In the genomic region with DNA sequence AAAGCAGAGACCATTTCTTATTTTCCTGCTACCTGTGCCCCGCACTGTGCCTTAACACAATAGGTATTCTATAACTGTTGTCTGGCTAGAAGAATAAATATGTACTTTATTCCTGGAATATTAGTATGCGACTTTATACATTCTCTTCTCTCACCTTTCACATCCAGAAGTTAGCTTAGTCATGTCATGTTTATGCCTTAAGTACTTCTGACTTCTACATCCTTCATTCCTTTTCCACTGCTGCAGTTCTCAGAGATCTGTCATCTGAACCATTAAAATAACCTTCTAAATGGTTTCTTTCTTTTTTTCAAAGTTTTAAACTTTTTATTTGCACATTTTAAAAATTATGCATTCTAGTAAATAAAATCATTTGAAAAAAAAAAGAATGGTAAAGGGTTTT, we compare ENCODE assay signal across 36 cellular contexts. TPM values are rescaled to one million over a fixed set of nuclear protein-coding genes. Genes with fewer than 3 reads are reported as not detected.
"Had no signal": no experiment of that assay in that cellular context is flagged by ENCODE, and none has a peak within 500 bp of the region (broad histone marks: within the 10 kb centered on the region; RNA-seq: fewer than 3 reads in every experiment).

No MANE protein-coding gene starts in this region.

- H3K27me3 Mint-ChIP-seq: dendritic cell treated with granulocyte-macrophage colony-stimulating factor and Interleukin-4, amounts not matched to agents 40 ng/mL and 50 ng/mL, for 4 days; progenitor cell of endocrine pancreas had no signal

- DNase-seq: effector memory CD4-positive, alpha-beta T cell; foreskin melanocyte; glutamatergic neuron; heart right ventricle; hippocampal formation; islet precursor cell; kidney glomerular epithelial cell; left colon; left ventricle myocardium inferior; lower lobe of right lung; stimulated activated CD4-positive, alpha-beta T cell treated with anti-CD3 and anti-CD28 coated beads, Interleukin-2, amount 100 ng/mL, for 24 hours; stimulated activated CD4-positive, alpha-beta T cell treated with anti-CD3 and anti-CD28 coated beads, Interleukin-4, amount 100 ng/mL, for 24 hours; stimulated activated naive CD4-positive, alpha-beta T cell treated with Interleukin-2 at 50 U/mL for 16 hours; stomach; thyroid gland; trophoblast cell had no signal

- H3K4me1 ChIP-seq: esophagus muscularis mucosa, heart right ventricle, left ventricle myocardium inferior, lower lobe of right lung, parathyroid adenoma, right atrium auricular region, stomach, thyroid gland, vagina had no signal

- H3K36me3 Mint-ChIP-seq: natural killer cell treated with Interleukin-12 subunit alpha and Interleukin-12 subunit beta and Interleukin-15 and Interleukin-18, amount 100 ng/mL, for 72 hours; stimulated activated effector memory CD8-positive, alpha-beta T cell treated with anti-CD3 and anti-CD28 coated beads, Interleukin-12 subunit alpha, Interleukin-12 subunit beta, amount 100 ng/mL, for 72 hours had no signal

- H3K27me3 ChIP-seq: esophagus muscularis mucosa, neutrophil, right atrium auricular region, thyroid gland, vagina had no signal

- H3K36me3 ChIP-seq: esophagus muscularis mucosa, left ventricle myocardium inferior, lower lobe of right lung, neutrophil, right atrium auricular region, stomach, thyroid gland, vagina had no signal

- H3K4me1 Mint-ChIP-seq: neural crest cell; stimulated activated effector memory CD8-positive, alpha-beta T cell treated with anti-CD3 and anti-CD28 coated beads, Interleukin-12 subunit alpha, Interleukin-12 subunit beta, amount 100 ng/mL, for 72 hours had no signal

- H3K4me3 Mint-ChIP-seq: dendritic cell treated with granulocyte-macrophage colony-stimulating factor and Interleukin-4, amounts not matched to agents 40 ng/mL and 50 ng/mL, for 4 days; natural killer cell treated with Interleukin-12 subunit alpha and Interleukin-12 subunit beta and Interleukin-15 and Interleukin-18, amount 100 ng/mL, for 72 hours; neural crest cell; stimulated activated effector memory CD8-positive, alpha-beta T cell treated with anti-CD3 and anti-CD28 coated beads, Interleukin-12 subunit alpha, Interleukin-12 subunit beta, amount 100 ng/mL, for 72 hours had no signal

- H3K27ac Mint-ChIP-seq: dendritic cell treated with granulocyte-macrophage colony-stimulating factor and Interleukin-4, amounts not matched to agents 40 ng/mL and 50 ng/mL, for 4 days; natural killer cell treated with Interleukin-12 subunit alpha and Interleukin-12 subunit beta and Interleukin-15 and Interleukin-18, amount 100 ng/mL, for 72 hours; progenitor cell of endocrine pancreas; stimulated activated effector memory CD8-positive, alpha-beta T cell treated with anti-CD3 and anti-CD28 coated beads, Interleukin-12 subunit alpha, Interleukin-12 subunit beta, amount 100 ng/mL, for 72 hours had no signal

- H3K9me3 Mint-ChIP-seq: dendritic cell treated with granulocyte-macrophage colony-stimulating factor and Interleukin-4, amounts not matched to agents 40 ng/mL and 50 ng/mL, for 4 days; natural killer cell treated with Interleukin-12 subunit alpha and Interleukin-12 subunit beta and Interleukin-15 and Interleukin-18, amount 100 ng/mL, for 72 hours; neural crest cell; stimulated activated effector memory CD8-positive, alpha-beta T cell treated with anti-CD3 and anti-CD28 coated beads, Interleukin-12 subunit alpha, Interleukin-12 subunit beta, amount 100 ng/mL, for 72 hours had no signal

- H3K9me3 ChIP-seq: esophagus muscularis mucosa, heart right ventricle, left ventricle myocardium inferior, lower lobe of right lung, neutrophil, right atrium auricular region, stomach, thyroid gland, vagina had no signal

- H3K27ac ChIP-seq: esophagus muscularis mucosa, heart right ventricle, left ventricle myocardium inferior, lower lobe of right lung, neutrophil, parathyroid adenoma, right atrium auricular region, stomach, thyroid gland, vagina had no signal

- H3K4me3 ChIP-seq: esophagus muscularis mucosa, heart right ventricle, left ventricle myocardium inferior, lower lobe of right lung, right atrium auricular region, stomach, thyroid gland, vagina had no signal

- H3K9ac ChIP-seq: parathyroid adenoma had no signal

RNA-seq across cellular contexts. Expression of a gene that starts 42.4 kb away (rescaled TPM):
- total RNA-seq: endothelial cell of umbilical vein; epithelial cell of proximal tubule; esophagus muscularis mucosa; fibroblast of lung; heart right ventricle; left ventricle myocardium inferior; lower lobe of right lung; mononuclear cell; natural killer cell treated with Interleukin-12 subunit alpha and Interleukin-12 subunit beta and Interleukin-15 and Interleukin-18, amount 100 ng/mL, for 72 hours; neural crest cell; omental fat pad; progenitor cell of endocrine pancreas; right atrium auricular region; sciatic nerve; skeletal muscle tissue; stomach; subcutaneous adipose tissue; temporal lobe; thyroid gland; ureter; vagina had no signal
- polyA plus RNA-seq: endothelial cell of umbilical vein, fibroblast of lung, heart right ventricle, stomach had no signal

RNA-seq across cellular contexts. Expression of a gene that starts 56.2 kb away (rescaled TPM):
- total RNA-seq: endothelial cell of umbilical vein; epithelial cell of proximal tubule; esophagus muscularis mucosa; fibroblast of lung; heart right ventricle; left ventricle myocardium inferior; lower lobe of right lung; mononuclear cell; natural killer cell treated with Interleukin-12 subunit alpha and Interleukin-12 subunit beta and Interleukin-15 and Interleukin-18, amount 100 ng/mL, for 72 hours; neural crest cell; omental fat pad; progenitor cell of endocrine pancreas; right atrium auricular region; sciatic nerve; skeletal muscle tissue; stomach; subcutaneous adipose tissue; temporal lobe; thyroid gland; ureter; vagina had no signal
- polyA plus RNA-seq: endothelial cell of umbilical vein, fibroblast of lung, heart right ventricle, stomach had no signal
